20 cellular contexts compared by ENCODE assay signal in genomic region chr3:124419303-124419702, GRCh38.
"Had no signal": no experiment of that assay in that cellular context is flagged by ENCODE, and none has a peak within 500 bp of the region (broad histone marks: within the 10 kb centered on the region; RNA-seq: fewer than 3 reads in every experiment).

No MANE protein-coding gene starts in this region.

- H3K4me3 ChIP-seq: colonic mucosa, esophagus squamous epithelium, gastroesophageal sphincter, psoas muscle, right lobe of liver, suprapubic skin, transverse colon had no signal

- H3K4me1 ChIP-seq: colonic mucosa, esophagus squamous epithelium, parathyroid adenoma, psoas muscle, suprapubic skin had no signal

- H3K27ac ChIP-seq: colonic mucosa, esophagus squamous epithelium, parathyroid adenoma, psoas muscle, right lobe of liver, suprapubic skin, transverse colon had no signal

- DNase-seq: colonic mucosa; effector CD8-positive, alpha-beta T cell; esophagus squamous epithelium; foreskin fibroblast; glutamatergic neuron; kidney; left colon; naive thymus-derived CD4-positive, alpha-beta T cell; nephron progenitor cell; psoas muscle; retina; right lobe of liver; stimulated activated CD4-positive, alpha-beta T cell treated with anti-CD3 and anti-CD28 coated beads, Interleukin-4, amount 100 ng/mL, for 1 hour; stimulated activated CD8-positive, alpha-beta memory T cell treated with anti-CD3 and anti-CD28 coated beads, Interleukin-4, amount 100 ng/mL, for 48 hours; stimulated activated naive CD8-positive, alpha-beta T cell treated with anti-CD3 and anti-CD28 coated beads, Interleukin-15, Interleukin-2, amounts not matched to agents 100 U/mL and 50 U/mL, for 24 hours; transverse colon had no signal

- H3K9me3 Mint-ChIP-seq: nephron progenitor cell; stimulated activated effector memory CD8-positive, alpha-beta T cell treated with anti-CD3 and anti-CD28 coated beads, Interleukin-12 subunit alpha, Interleukin-12 subunit beta, amount 100 ng/mL, for 72 hours had no signal

- H3K36me3 ChIP-seq: colonic mucosa, transverse colon had no signal

- H3K27me3 ChIP-seq: colonic mucosa, esophagus squamous epithelium, gastroesophageal sphincter, right lobe of liver, suprapubic skin, transverse colon had no signal

- ATAC-seq: gastroesophageal sphincter; left colon; naive thymus-derived CD4-positive, alpha-beta T cell; psoas muscle; right lobe of liver; stimulated activated effector memory CD8-positive, alpha-beta T cell treated with anti-CD3 and anti-CD28 coated beads, Interleukin-12 subunit alpha, Interleukin-12 subunit beta, amount 100 ng/mL, for 72 hours; stimulated activated naive CD8-positive, alpha-beta T cell treated with anti-CD3 and anti-CD28 coated beads, Interleukin-15, Interleukin-2, amounts not matched to agents 100 U/mL and 50 U/mL, for 24 hours had no signal

- H3K4me3 Mint-ChIP-seq: naive thymus-derived CD4-positive, alpha-beta T cell; nephron progenitor cell; stimulated activated effector memory CD8-positive, alpha-beta T cell treated with anti-CD3 and anti-CD28 coated beads, Interleukin-12 subunit alpha, Interleukin-12 subunit beta, amount 100 ng/mL, for 72 hours had no signal

- H3K27ac Mint-ChIP-seq: naive thymus-derived CD4-positive, alpha-beta T cell; nephron progenitor cell; stimulated activated effector memory CD8-positive, alpha-beta T cell treated with anti-CD3 and anti-CD28 coated beads, Interleukin-12 subunit alpha, Interleukin-12 subunit beta, amount 100 ng/mL, for 72 hours had no signal

- H3K36me3 Mint-ChIP-seq: naive thymus-derived CD4-positive, alpha-beta T cell; stimulated activated effector memory CD8-positive, alpha-beta T cell treated with anti-CD3 and anti-CD28 coated beads, Interleukin-12 subunit alpha, Interleukin-12 subunit beta, amount 100 ng/mL, for 72 hours had no signal

- H3K4me1 Mint-ChIP-seq: naive thymus-derived CD4-positive, alpha-beta T cell; stimulated activated effector memory CD8-positive, alpha-beta T cell treated with anti-CD3 and anti-CD28 coated beads, Interleukin-12 subunit alpha, Interleukin-12 subunit beta, amount 100 ng/mL, for 72 hours had no signal

- H3K9me3 ChIP-seq: colonic mucosa, esophagus squamous epithelium, gastroesophageal sphincter, psoas muscle, right lobe of liver, suprapubic skin, transverse colon had no signal
